In the genomic region with DNA sequence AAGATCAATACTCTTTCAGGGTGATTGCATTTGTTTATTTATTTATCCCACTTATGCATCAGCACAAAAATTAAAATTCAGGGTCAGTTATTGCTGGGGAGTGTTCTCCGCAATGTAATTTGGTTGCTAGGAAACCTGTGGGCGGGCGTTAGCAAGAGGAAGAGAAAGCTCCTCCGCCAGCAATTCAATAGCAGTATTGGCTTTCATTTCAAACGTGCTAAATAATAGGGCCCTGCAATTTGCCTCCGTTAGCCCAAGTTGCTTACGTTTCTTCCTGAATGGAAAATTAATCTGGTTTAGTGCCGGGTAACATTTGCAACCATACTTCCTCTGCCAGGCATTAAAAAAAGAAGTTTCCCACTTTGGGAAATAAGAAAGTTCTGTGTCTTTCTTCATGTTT, we compare ENCODE assay signal across 8 cellular contexts. TPM values are rescaled to one million over a fixed set of nuclear protein-coding genes. Genes with fewer than 3 reads are reported as not detected.
DNase-seq lines count a peak whose midpoint lies in the region; ATAC-seq and TF ChIP-seq lines count a peak whose summit lies in the region.

No MANE protein-coding gene starts in this region.

- H3K9me3 ChIP-seq in left ventricle myocardium inferior (replicated peaks), result no peaks in the 10 kb centered on the region

- no peaks in the 10 kb centered on the region for H3K36me3 ChIP-seq in left ventricle myocardium inferior

- no peaks in the 10 kb centered on the region for H3K27me3 ChIP-seq in left ventricle myocardium inferior (ENCODE audit: low read depth)

- no peak for TF ChIP-seq CTCF in left ventricle myocardium inferior (IDR thresholded peaks at IDR 0.05; ENCODE audit: borderline replicate concordance)

- peak overlapping the region; percentile 5 for H3K4me3 ChIP-seq in left ventricle myocardium inferior

- ATAC-seq in GM18907 (IDR thresholded peaks at IDR 0.05; ENCODE audit: unreplicated experiment) (peak; percentile 81), HG03045 (IDR thresholded peaks at IDR 0.05; ENCODE audit: unreplicated experiment) (peak; percentile 72)

- intact Hi-C loops in left ventricle myocardium inferior (cut with micrococcal nuclease), result no loop called here

- peaks cover 11% of the 10 kb centered on the region for H3K4me1 ChIP-seq in left ventricle myocardium inferior

- DNase-seq in NCI-H774 (lab: John Stamatoyannopoulos, UW), result peak; percentile 77
- DNase-seq in activated effector memory CD4-positive, alpha-beta T cell treated with anti-CD3 and anti-CD28 coated beads, Interleukin-2, amount 50 U/mL, for 16 hours, result peak; percentile 84
- peak; percentile 56 for DNase-seq in left ventricle myocardium inferior
- DNase-seq in stimulated activated CD4-positive, alpha-beta T cell treated with anti-CD3 and anti-CD28 coated beads, Interleukin-15, amount 100 ng/mL, for 24 hours, result peak; percentile 79
- no peak for DNase-seq in retina
- no peak for DNase-seq in D341Med (ENCODE audit: low spot score)

- H3K27ac ChIP-seq in left ventricle myocardium inferior (replicated peaks), result peak overlapping the region; percentile 64

RNA-seq across cellular contexts. Expression of a gene that starts 35.5 kb away (rescaled TPM):
- total RNA-seq in left ventricle myocardium inferior, result 48.1 TPM

Comparison
In these comparisons a context has a peak if more than half of its experiments do, and no peak if none do; other contexts are left out.
1. DNase-seq: peak in NCI-H774 (single experiment), activated effector memory CD4-positive, alpha-beta T cell treated with anti-CD3 and anti-CD28 coated beads, Interleukin-2, amount 50 U/mL, for 16 hours (single experiment), left ventricle myocardium inferior (single experiment) and stimulated activated CD4-positive, alpha-beta T cell treated with anti-CD3 and anti-CD28 coated beads, Interleukin-15, amount 100 ng/mL, for 24 hours (single experiment); none in retina (single experiment) and D341Med (single experiment).